8 cellular contexts compared by ENCODE assay signal in genomic region chr12:120640840-120641833, GRCh38. TPM values are rescaled to one million over a fixed set of nuclear protein-coding genes. Genes with fewer than 3 reads are reported as not detected.
A peak's percentile ranks its signal among the peaks of the same experiment; 100 is the strongest.
DNase-seq lines count a peak whose midpoint lies in the region; ATAC-seq, FAIRE-seq and TF ChIP-seq lines count a peak whose summit lies in the region.

No MANE protein-coding gene starts in this region.

- H3K9me2 ChIP-seq in OCI-LY7 (ENCODE audit: insufficient read depth, low read length): no peaks in the 10 kb centered on the region

- H4K20me1 ChIP-seq in OCI-LY7 (ENCODE audit: insufficient read depth, low read length): no peaks in the 10 kb centered on the region

- intact Hi-C loops in OCI-LY7 (cut with micrococcal nuclease; ENCODE audit: unreplicated experiment): loop anchor here (2.0 kb wide), 1 partner anchor 58 kb away; no protein-coding TSS in a partner anchor
- intact Hi-C loops in psoas muscle (cut with DNase I): no loop called here

- H3K4me3 ChIP-seq in OCI-LY7 (ENCODE audit: low read depth, low read length, poor library complexity, severe bottlenecking): peak overlapping the region; percentile 69
- peak overlapping the region; percentile 13 to 53 for H3K4me3 ChIP-seq in gastroesophageal sphincter
- peak overlapping the region; percentile 65 for H3K4me3 ChIP-seq in psoas muscle

- peaks cover 20% of the 10 kb centered on the region for H3K4me1 ChIP-seq in OCI-LY7 (ENCODE audit: insufficient read depth, low read length, poor library complexity, severe bottlenecking)
- H3K4me1 ChIP-seq in gastroesophageal sphincter: peaks cover 0 to 23% (median 12%) of the 10 kb centered on the region in 3 donors
- H3K4me1 ChIP-seq in psoas muscle: peaks cover 6% of the 10 kb centered on the region

- FAIRE-seq in GM12892 (lab: Jason Lieb, UNC): no peak

- H2AFZ ChIP-seq in OCI-LY7 (ENCODE audit: low read length): no peak overlapping the region

- H3K27ac ChIP-seq in OCI-LY7 (ENCODE audit: low read depth, low read length, poor library complexity, severe bottlenecking) (no peak overlapping the region), gastroesophageal sphincter (no peak overlapping the region), psoas muscle (no peak overlapping the region)

- TF ChIP-seq EP300 in gastroesophageal sphincter (IDR thresholded peaks at IDR 0.05): no peak

- no TSS peak for BruUV-seq in OCI-LY7 (replicated peaks; lab: Mats Ljungman, UMichigan)

- TF ChIP-seq CTCF in OCI-LY7 (conservative IDR thresholded peaks at IDR 0.05; ENCODE audit: low read length): 0 out of 2 replicates have a peak, but pooled peaks have one; percentile 20
- TF ChIP-seq CTCF in gastroesophageal sphincter (IDR thresholded peaks at IDR 0.05): no peak
- no peak for TF ChIP-seq CTCF in psoas muscle (IDR thresholded peaks at IDR 0.05)

- CTCF ChIA-PET in OCI-LY7 (lab: Charles Lee; ENCODE audit: unreplicated experiment): no interaction called here

- ATAC-seq in HG02623 (IDR thresholded peaks at IDR 0.05; ENCODE audit: unreplicated experiment) (peak; percentile 34), gastroesophageal sphincter (peak; percentile 70), psoas muscle (peak; percentile 74 to 90 (median 84))

- peak overlapping the region; percentile 81 for H3K4me2 ChIP-seq in OCI-LY7 (ENCODE audit: low read length)

- WGBS in gastroesophageal sphincter (ENCODE audit: low coverage in 1 of 2), 2 donors: 20 to 40% methylated on average over 1 of the region's 120 CpGs
- 1 to 2% (median 1%) methylated on average over 37 to 120 of the region's 120 CpGs for WGBS in psoas muscle, 3 donors

- TF ChIP-seq POLR2A in GM12892 (IDR thresholded peaks at IDR 0.05; ENCODE audit: low read depth, low read length): no peak
- no peak for TF ChIP-seq POLR2A in gastroesophageal sphincter (IDR thresholded peaks at IDR 0.05)

- H3K9me3 ChIP-seq in OCI-LY7 (ENCODE audit: low read length) (no peaks in the 10 kb centered on the region), gastroesophageal sphincter (no peaks in the 10 kb centered on the region), psoas muscle (no peaks in the 10 kb centered on the region)

- H3K36me3 ChIP-seq in OCI-LY7 (ENCODE audit: insufficient read depth, low read length) (no peaks in the 10 kb centered on the region), gastroesophageal sphincter (no peaks in the 10 kb centered on the region), psoas muscle (ENCODE audit: insufficient read depth in 1 of 2, low read depth in 1 of 2) (no peaks in the 10 kb centered on the region)

- POLR2A ChIA-PET in OCI-LY7 (lab: Charles Lee): interaction anchor here (1.4 kb wide), 1 partner anchor 60 kb away, joined by 3 read pairs; the partner anchor contains the start of gene POP5

- peaks cover 77% of the 10 kb centered on the region for H3K27me3 ChIP-seq in gastroesophageal sphincter
- peaks cover 0 to 47% (median 4%) of the 10 kb centered on the region in 3 donors for H3K27me3 ChIP-seq in psoas muscle (ENCODE audit: insufficient read depth in 3 of 3, low read length in 2 of 3)

- DNase-seq in GM12892 (ENCODE audit: insufficient read length): peak; percentile 51
- DNase-seq in OCI-LY7 (ENCODE audit: low spot score): peak; percentile 29
- peak; percentile 37 for DNase-seq in activated effector memory CD4-positive, alpha-beta T cell treated with Interleukin-2 at 50 U/mL for 16 hours
- peak; percentile 58 to 74 for DNase-seq in psoas muscle
- no peak for DNase-seq in DMS153 treated with DMSO at 0.1 percent for 48 hours (lab: John Stamatoyannopoulos, UW; ENCODE audit: unreplicated experiment)
- DNase-seq in cerebellum (ENCODE audit: low spot score): no peak

- H3K79me2 ChIP-seq in OCI-LY7 (ENCODE audit: insufficient read depth, low read depth, low read length): no peaks in the 10 kb centered on the region

RNA-seq across cellular contexts. Expression of gene CABP1, which starts 0.7 kb away (rescaled TPM):
- polyA plus RNA-seq in GM12892 (2012; ENCODE audit: missing spikeins): 3.1 TPM
- 0.18 and 0.79 TPM in 2 replicates for total RNA-seq in OCI-LY7 (2014; rRNA removed; shearing (Covaris generic))
- 2.4 and 3.8 TPM in 2 replicates for total RNA-seq in OCI-LY7 (2022)
- total RNA-seq in gastroesophageal sphincter: 1 to 10 TPM in 3 of 4 donors, under 1 TPM in 1; 0.81 to 3.0 (median 1.2) TPM
- total RNA-seq in psoas muscle: 1 to 10 TPM; 1.6 to 4.8 (median 2.6) TPM
- polyA plus RNA-seq in psoas muscle: 1 to 10 TPM; 2.2 to 2.3 (median 2.3) TPM
- total RNA-seq in cerebellum: 3.3 TPM

RNA-seq across cellular contexts. Expression of gene MLEC, which starts 45.8 kb away (rescaled TPM):
- 48.5 TPM for polyA plus RNA-seq in GM12892 (2012; ENCODE audit: missing spikeins)
- total RNA-seq in OCI-LY7 (2014; rRNA removed; shearing (Covaris generic)): 69.7 and 74.1 TPM in 2 replicates
- total RNA-seq in OCI-LY7 (2022) (82.4 and 101 TPM in 2 replicates), gastroesophageal sphincter (10 to 100 TPM; 41.5 to 82.3 (median 56.9) TPM), psoas muscle (10 to 100 TPM; 49.2 to 63.8 (median 60.9) TPM), cerebellum (46.8 TPM)
- polyA plus RNA-seq in psoas muscle: 100 to 1,000 TPM in 1 of 3 donors, 10 to 100 TPM in 2; 30.7 to 102 (median 34.5) TPM

RNA-seq across cellular contexts. Expression of gene POP5, which starts 59.9 kb away (rescaled TPM):
- polyA plus RNA-seq in GM12892 (2012; ENCODE audit: missing spikeins): 52.9 TPM
- 65.8 and 73.4 TPM in 2 replicates for total RNA-seq in OCI-LY7 (2014; rRNA removed; shearing (Covaris generic))
- total RNA-seq in OCI-LY7 (2022) (61.8 and 61.9 TPM in 2 replicates), gastroesophageal sphincter (10 to 100 TPM; 18.2 to 42.0 (median 27.6) TPM), psoas muscle (10 to 100 TPM in 3 of 4 donors, 1 to 10 TPM in 1; 9.8 to 20.2 (median 17.0) TPM), cerebellum (29.7 TPM)
- polyA plus RNA-seq in psoas muscle: 10 to 100 TPM; 18.9 to 30.4 (median 27.7) TPM

Comparison
In these comparisons a context has a peak if more than half of its experiments do, and no peak if none do; other contexts are left out.
1. DNase-seq: peak in GM12892 (single experiment), OCI-LY7 (single experiment), activated effector memory CD4-positive, alpha-beta T cell treated with Interleukin-2 at 50 U/mL for 16 hours (single experiment) and psoas muscle (2 of 2); none in DMS153 treated with DMSO at 0.1 percent for 48 hours (single experiment) and cerebellum (single experiment).
2. ATAC-seq: peak in every context shown above with its lines; median percentile 84 in psoas muscle; 70 in gastroesophageal sphincter; 34 in HG02623.
3. Peak in every context shown above with its lines, with median percentiles within 50 percentile points of each other: H3K4me3 ChIP-seq.